Comparison of ENCODE assay signal across 16 cellular contexts in genomic region chr2:191692502-191693115, GRCh38.
"Had no signal": no experiment of that assay in that cellular context is flagged by ENCODE, and none has a peak within 500 bp of the region (broad histone marks: within the 10 kb centered on the region; RNA-seq: fewer than 3 reads in every experiment).

No MANE protein-coding gene starts in this region.

- ATAC-seq: naive thymus-derived CD4-positive, alpha-beta T cell; pancreas; stimulated activated naive CD8-positive, alpha-beta T cell treated with anti-CD3 and anti-CD28 coated beads, Interleukin-15, amount 100 ng/mL, for 72 hours had no signal

- DNase-seq: activated CD4-positive, alpha-beta memory T cell treated with anti-CD3 and anti-CD28 coated beads, Interleukin-2, amount 10 ng/mL, durations not matched to agents 7 days and 5 days; activated effector memory CD4-positive, alpha-beta T cell treated with anti-CD3 and anti-CD28 coated beads, Interleukin-2, amount 50 U/mL, for 16 hours; activated T-cell treated with anti-CD3 and anti-CD28 coated beads, Interleukin-2, amount 50 U/mL, for 24 hours; anterior cingulate cortex; effector memory CD4-positive, alpha-beta T cell; islet precursor cell; mammary epithelial cell; naive thymus-derived CD4-positive, alpha-beta T cell; pancreas; sigmoid colon; spleen; stimulated activated naive CD8-positive, alpha-beta T cell treated with anti-CD3 and anti-CD28 coated beads, Interleukin-15, amount 100 ng/mL, for 72 hours; T-helper 1 cell; T1000; upper lobe of right lung had no signal

- H3K4me3 ChIP-seq: pancreas, sigmoid colon, spleen, upper lobe of right lung had no signal

- H3K27ac ChIP-seq: pancreas, sigmoid colon, upper lobe of right lung, VCaP had no signal

- H3K36me3 ChIP-seq: pancreas, sigmoid colon had no signal

- H3K9me3 ChIP-seq: pancreas, sigmoid colon, spleen, upper lobe of right lung had no signal

- H3K27me3 ChIP-seq: pancreas, spleen, upper lobe of right lung had no signal
